Comparison of ENCODE assay signal across 26 cellular contexts in the genomic region with DNA sequence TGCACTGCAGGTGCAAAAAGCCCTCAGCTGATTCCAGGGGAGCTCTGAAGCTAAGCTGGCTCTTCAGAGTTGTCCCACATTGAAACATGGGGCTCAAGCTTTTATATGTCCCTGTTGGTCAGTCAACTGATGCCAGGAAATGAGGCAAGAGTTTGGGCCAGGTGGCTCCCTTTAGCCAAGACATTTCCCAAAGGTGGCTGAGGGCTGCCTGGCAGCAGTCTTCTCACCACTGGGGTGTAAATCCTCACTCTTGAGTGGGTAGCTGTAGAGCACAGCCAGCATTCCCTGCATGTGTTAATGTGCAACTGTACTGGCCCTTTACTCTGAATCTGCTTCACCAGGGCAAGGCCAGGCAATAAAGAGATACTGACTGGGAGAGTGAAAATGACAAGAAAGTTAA.
"Had no signal": no experiment of that assay in that cellular context is flagged by ENCODE, and none has a peak within 500 bp of the region (broad histone marks: within the 10 kb centered on the region; RNA-seq: fewer than 3 reads in every experiment).

No MANE protein-coding gene starts in this region.

- H3K27ac ChIP-seq: colonic mucosa, epithelial cell of prostate, foreskin keratinocyte, gastroesophageal sphincter, heart left ventricle, hepatocyte, left ventricle myocardium inferior, lower lobe of right lung had no signal

- H3K4me3 ChIP-seq: colonic mucosa, gastroesophageal sphincter, heart left ventricle, hepatocyte, left ventricle myocardium inferior, lower lobe of right lung, mucosa of descending colon had no signal

- H3K4me3 Mint-ChIP-seq: dendritic cell treated with granulocyte-macrophage colony-stimulating factor and Interleukin-4, amounts not matched to agents 40 ng/mL and 50 ng/mL, for 4 days; effector memory CD8-positive, alpha-beta T cell; endodermal cell; immature natural killer cell; mesothelial cell of epicardium; naive B cell had no signal

- H3K9me3 Mint-ChIP-seq: dendritic cell treated with granulocyte-macrophage colony-stimulating factor and Interleukin-4, amounts not matched to agents 40 ng/mL and 50 ng/mL, for 4 days; endodermal cell; mesothelial cell of epicardium had no signal

- H3K9me3 ChIP-seq: colonic mucosa, gastroesophageal sphincter, heart left ventricle, left ventricle myocardium inferior, lower lobe of right lung, mucosa of descending colon had no signal

- H3K27me3 Mint-ChIP-seq: dendritic cell treated with granulocyte-macrophage colony-stimulating factor and Interleukin-4, amounts not matched to agents 40 ng/mL and 50 ng/mL, for 4 days; effector memory CD8-positive, alpha-beta T cell; naive B cell had no signal

- H3K4me1 ChIP-seq: colonic mucosa, foreskin keratinocyte, gastroesophageal sphincter, heart left ventricle, left ventricle myocardium inferior, lower lobe of right lung had no signal

- H3K36me3 Mint-ChIP-seq: immature natural killer cell, mesothelial cell of epicardium, naive B cell had no signal

- H3K36me3 ChIP-seq: colonic mucosa, gastroesophageal sphincter, heart left ventricle, left ventricle myocardium inferior, lower lobe of right lung had no signal

- H3K4me1 Mint-ChIP-seq: immature natural killer cell, naive B cell had no signal

- H3K27ac Mint-ChIP-seq: dendritic cell treated with granulocyte-macrophage colony-stimulating factor and Interleukin-4, amounts not matched to agents 40 ng/mL and 50 ng/mL, for 4 days; effector memory CD8-positive, alpha-beta T cell; endodermal cell; immature natural killer cell; mesothelial cell of epicardium had no signal

- ATAC-seq: effector memory CD8-positive, alpha-beta T cell; esophagus mucosa; foreskin keratinocyte; gastroesophageal sphincter; heart left ventricle; left colon; left lobe of liver; lower lobe of right lung; mucosa of descending colon had no signal

- DNase-seq: colonic mucosa; cortex of kidney; effector CD8-positive, alpha-beta T cell; effector memory CD8-positive, alpha-beta T cell; endodermal cell; erythroblast; foreskin keratinocyte; heart left ventricle; hypothalamus; immature natural killer cell; islet precursor cell; kidney; kidney glomerular epithelial cell; left colon; left ventricle myocardium inferior; lower lobe of right lung; mesenchymal stem cell; mucosa of descending colon; naive B cell had no signal

- H3K4me2 ChIP-seq: hepatocyte had no signal

- H3K27me3 ChIP-seq: colonic mucosa, foreskin keratinocyte, gastroesophageal sphincter, heart left ventricle, hepatocyte had no signal
